ENCODE assay signal across 1 cellular context in genomic region chr3:197736491-197737318, GRCh38.
TF ChIP-seq lines count a peak whose summit lies in the region.

Gene RUBCN, minus strand, starts transcription at chr3:197736904. Its CDS starts 185 bp downstream, at chr3:197736719.

TF ChIP-seq in GM12878, 131 proteins besides CTCF, POLR2A, EP300 and RAD21 (continued from another document and continues in another):
- TF ChIP-seq ZBTB33 (IDR thresholded peaks at IDR 0.05) (no peak), SMAD1 (IDR thresholded peaks at IDR 0.05; ENCODE audit: low read depth, partially characterized antibody) (no peak), SUPT20H (IDR thresholded peaks at IDR 0.05; ENCODE audit: borderline replicate concordance, control insufficient read depth, low read depth, low read length) (no peak), ZBTB11 (CRISPR knock-in tag; IDR thresholded peaks at IDR 0.05) (no peak; the same call in 1 of the 2 replicates), ZNF622 (IDR thresholded peaks at IDR 0.05) (no peak), CHD2 (IDR thresholded peaks at IDR 0.05; ENCODE audit: borderline replicate concordance, low read depth, low read length) (peak; percentile 70; the same call in 1 of the 2 replicates), NFYA (IDR thresholded peaks at IDR 0.05; ENCODE audit: borderline replicate concordance, low read depth, low read length) (no peak), KAT2A (conservative IDR thresholded peaks at IDR 0.05; ENCODE audit: control insufficient read depth, low read depth, low read length) (no peak), CEBPB (IDR thresholded peaks at IDR 0.05; ENCODE audit: borderline replicate concordance in 1 of 2, low read depth in 2 of 2, low read length in 2 of 2) (no peak), USF2 (IDR thresholded peaks at IDR 0.05; ENCODE audit: borderline replicate concordance, low read depth, low read length) (no peak), NRF1 (conservative IDR thresholded peaks at IDR 0.05; ENCODE audit: low read depth, low read length) (no peak), ZNF274 (IDR thresholded peaks at IDR 0.05; ENCODE audit: insufficient read depth, insufficient read length) (no peak), BRCA1 (IDR thresholded peaks at IDR 0.05; ENCODE audit: low read depth, low read length) (no peak), CBX3 (IDR thresholded peaks at IDR 0.05; ENCODE audit: borderline replicate concordance, low read depth) (no peak), RUNX3 (IDR thresholded peaks at IDR 0.05; ENCODE audit: low read length) (peak; percentile 56; the same call in 1 of the 2 replicates), CHD4 (IDR thresholded peaks at IDR 0.05) (no peak), IKZF1 (conservative IDR thresholded peaks at IDR 0.05) (peak; percentile 89), NR2C1 (IDR thresholded peaks at IDR 0.05) (no peak), RBBP5 (conservative IDR thresholded peaks at IDR 0.05) (no peak), SREBF2 (IDR thresholded peaks at IDR 0.05; ENCODE audit: low read length) (no peak), ZBED1 (IDR thresholded peaks at IDR 0.05; ENCODE audit: borderline replicate concordance) (no peak), ASH2L (IDR thresholded peaks at IDR 0.05; ENCODE audit: borderline replicate concordance, low read depth) (no peak), TCF3 (IDR thresholded peaks at IDR 0.05; ENCODE audit: borderline replicate concordance, insufficient read depth, low read depth, low read length) (no peak), NFXL1 (IDR thresholded peaks at IDR 0.05; ENCODE audit: borderline replicate concordance) (no peak), MEF2B (IDR thresholded peaks at IDR 0.05; ENCODE audit: partially characterized antibody, poor library complexity, severe bottlenecking) (no peak), RELA (IDR thresholded peaks at IDR 0.05; ENCODE audit: borderline replicate concordance, partially characterized antibody) (no peak), SKIL (IDR thresholded peaks at IDR 0.05; ENCODE audit: low read depth, poor library complexity, severe bottlenecking) (no peak), SIX5 (IDR thresholded peaks at IDR 0.05; ENCODE audit: low read depth, low read length, severe bottlenecking) (peak; percentile 75), SP1 (IDR thresholded peaks at IDR 0.05; ENCODE audit: low read depth, low read length) (peak; percentile 77), TCF12 (IDR thresholded peaks at IDR 0.05; ENCODE audit: low read depth, low read length) (no peak; the same call in 1 of the 2 replicates), TAF1 (IDR thresholded peaks at IDR 0.05; ENCODE audit: borderline replicate concordance, low read depth, low read length) (peak; percentile 65; the same call in 1 of the 2 replicates), IRF3 (IDR thresholded peaks at IDR 0.05) (peak; percentile 61; the same call in 1 of the 2 replicates), ZNF24 (IDR thresholded peaks at IDR 0.05) (no peak), ZBTB4 (CRISPR knock-in tag; IDR thresholded peaks at IDR 0.05) (no peak), MTA2 (IDR thresholded peaks at IDR 0.05; ENCODE audit: low read depth) (no peak), USF1 (IDR thresholded peaks at IDR 0.05; ENCODE audit: borderline replicate concordance, extremely low read length, insufficient read depth, low read depth, low read length) (no peak), MEF2A (IDR thresholded peaks at IDR 0.05; ENCODE audit: insufficient read depth, low read depth, low read length) (0 out of 2 replicates have a peak, but pooled peaks have one; percentile 13), ZNF687 (IDR thresholded peaks at IDR 0.05) (peak; percentile 39; the same call in 1 of the 2 replicates), BACH1 (IDR thresholded peaks at IDR 0.05; ENCODE audit: borderline replicate concordance) (peak; percentile 36), HSF1 (IDR thresholded peaks at IDR 0.05; ENCODE audit: low read depth, low read length) (no peak), BCL11A (IDR thresholded peaks at IDR 0.05; ENCODE audit: low read depth, low read length) (no peak)
